ENCODE assay signal across 21 cellular contexts in the genomic region with DNA sequence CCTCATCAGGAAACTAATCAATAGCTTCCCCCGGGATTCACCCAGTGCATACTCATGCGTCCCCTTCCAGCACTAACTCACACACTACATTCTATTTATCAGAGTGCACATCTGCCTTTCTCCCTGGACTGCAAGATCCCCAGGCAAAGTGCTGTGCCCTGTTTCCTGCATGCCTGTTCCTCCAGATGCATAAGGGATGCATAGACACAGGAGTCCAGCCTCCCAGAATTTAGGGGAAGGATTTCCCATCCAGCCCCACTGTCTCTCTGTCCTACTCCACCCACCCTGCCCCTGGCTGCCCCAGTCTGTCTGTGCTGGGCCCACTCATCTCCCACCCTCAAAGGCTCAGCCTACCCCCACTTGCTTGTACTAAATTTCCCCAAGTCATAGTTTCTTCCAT.
"Had no signal": no experiment of that assay in that cellular context is flagged by ENCODE, and none has a peak within 500 bp of the region (broad histone marks: within the 10 kb centered on the region; RNA-seq: fewer than 3 reads in every experiment).

No MANE protein-coding gene starts in this region.

- H3K27ac ChIP-seq: brain microvascular endothelial cell, SJCRH30, SK-N-MC had no signal

- H3K4me1 ChIP-seq: SJCRH30 had no signal

- H3K4me3 ChIP-seq: K562, SJCRH30, SK-N-MC had no signal

- DNase-seq: activated B cell treated with CpG ODN at 0.5 μM for 24 hours; activated CD4-positive, alpha-beta T cell treated with anti-CD3 and anti-CD28 coated beads for 4 hours; activated CD4-positive, alpha-beta T cell treated with anti-CD3 and anti-CD28 coated beads, Interleukin-2, amount 50 U/mL, for 1 hour; activated CD4-positive, CD25-positive, alpha-beta regulatory T cell treated with anti-CD3 and anti-CD28 coated beads, Interleukin-2, amount 50 U/mL, for 72 hours; activated gamma-delta T cell treated with Interleukin-2 at 50 U/mL for 16 hours; activated T-cell treated with anti-CD3 and anti-CD28 coated beads for 4 hours; activated T-cell treated with anti-CD3 and anti-CD28 coated beads, Interleukin-2, amount 50 U/mL, for 4 hours; amniotic stem cell; aorta; central memory CD4-positive, alpha-beta T cell; NCI-H1417; NCI-H146; NCI-H187 treated with DMSO at 0.1 percent for 48 hours; NCI-H446 treated with DMSO at 0.1 percent for 48 hours; SHP77; T-helper 17 cell had no signal

- H3K9me3 ChIP-seq: SJCRH30 had no signal

- ATAC-seq: activated T-cell treated with anti-CD3 and anti-CD28 coated beads, Interleukin-2, amount 50 U/mL, for 4 hours; T-cell; T-helper 17 cell had no signal

- H3K27me3 ChIP-seq: brain microvascular endothelial cell, SJCRH30 had no signal

- H3K36me3 ChIP-seq: brain microvascular endothelial cell, SJCRH30 had no signal
